Comparison of ENCODE assay signal across 25 cellular contexts in genomic region chr1:54936791-54937190, GRCh38. TPM values are rescaled to one million over a fixed set of nuclear protein-coding genes. Genes with fewer than 3 reads are reported as not detected.
DNase-seq lines count a peak whose midpoint lies in the region; FAIRE-seq and TF ChIP-seq lines count a peak whose summit lies in the region.
"Had no signal": no experiment of that assay in that cellular context is flagged by ENCODE, and none has a peak within 500 bp of the region (broad histone marks: within the 10 kb centered on the region; RNA-seq: fewer than 3 reads in every experiment).

No MANE protein-coding gene starts in this region.

- POLR2A ChIA-PET in Caco-2 (lab: Charles Lee): no interaction called here

- dilution Hi-C loops in keratinocyte (cut with MboI; ENCODE audit: extremely low pct_ligation_motif_present, low sequenced_read_pairs): no loop called here

- CTCF ChIA-PET in Caco-2 (lab: Charles Lee): no interaction called here

- H3K27me3 ChIP-seq in Caco-2 (replicated peaks; ENCODE audit: control insufficient read depth, insufficient read depth, low read length) (no peaks in the 10 kb centered on the region), bronchial epithelial cell (ENCODE audit: control insufficient read depth, insufficient read depth, low read length) (no peaks in the 10 kb centered on the region), keratinocyte (ENCODE audit: control insufficient read depth, extremely low read depth, insufficient read depth, low read length) (no peaks in the 10 kb centered on the region), prostate gland (replicated peaks; ENCODE audit: insufficient read depth) (no peaks in the 10 kb centered on the region), Peyer's patch (no peaks in the 10 kb centered on the region)
- H3K27me3 ChIP-seq: BE2C had no signal

- H3K4me2 ChIP-seq in keratinocyte (ENCODE audit: control insufficient read depth, extremely low read depth, insufficient read depth, low read depth, low read length): peak overlapping the region; percentile 64

- H3K27me3 Mint-ChIP-seq in Caco-2 (ENCODE audit: insufficient read depth, unreplicated experiment): no peaks in the 10 kb centered on the region

- peaks cover 4% of the 10 kb centered on the region for H3K36me3 Mint-ChIP-seq in Caco-2 (ENCODE audit: insufficient read depth, unreplicated experiment)
- H3K36me3 Mint-ChIP-seq: CD4-positive, CD25-positive, alpha-beta regulatory T cell; IgD-negative memory B cell had no signal

- no peaks in the 10 kb centered on the region for H4K20me1 ChIP-seq in keratinocyte (ENCODE audit: control insufficient read depth, extremely low read depth, insufficient read depth, low read length)

- H2AFZ ChIP-seq in keratinocyte (ENCODE audit: control insufficient read depth, low read length): no peak overlapping the region

- peak overlapping the region; percentile 66 for H3K27ac Mint-ChIP-seq in Caco-2 (ENCODE audit: unreplicated experiment)
- H3K27ac Mint-ChIP-seq: CD4-positive, CD25-positive, alpha-beta regulatory T cell; HFFc6; IgD-negative memory B cell had no signal

- H3K9me3 Mint-ChIP-seq in Caco-2 (ENCODE audit: unreplicated experiment): peaks cover under 1% of the 10 kb centered on the region
- H3K9me3 Mint-ChIP-seq: HFFc6 had no signal

- H3K4me1 Mint-ChIP-seq in Caco-2 (ENCODE audit: low read depth, unreplicated experiment): peaks cover 24% of the 10 kb centered on the region

- no peaks in the 10 kb centered on the region for H3K9me1 ChIP-seq in keratinocyte (ENCODE audit: control insufficient read depth, extremely low read depth, insufficient read depth, low read length)

- no peak for TF ChIP-seq POLR2A in prostate gland (IDR thresholded peaks at IDR 0.05)
- TF ChIP-seq POLR2A in Peyer's patch (IDR thresholded peaks at IDR 0.05): no peak

- no peak overlapping the region for H3K9ac ChIP-seq in keratinocyte (ENCODE audit: control insufficient read depth, extremely low read depth, insufficient read depth, low read length)

- DNase-seq in Caco-2: no peak
- peak; percentile 71 for DNase-seq in bronchial epithelial cell (ENCODE audit: low read depth)
- DNase-seq in keratinocyte (ENCODE audit: low read depth, low spot score): no peak
- no peak for DNase-seq in prostate gland (ENCODE audit: low spot score)
- DNase-seq in head of caudate nucleus: no peak
- DNase-seq in HT-29 (ENCODE audit: low spot score): no peak
- DNase-seq in Peyer's patch: no peak
- DNase-seq: BE2C; CD4-positive, CD25-positive, alpha-beta regulatory T cell; COR-L47; H7; HFFc6; Karpas-422; MM.1S; NCI-H1092 treated with DMSO at 0.1 percent for 48 hours; NCI-H2081; NCI-H748 treated with DMSO at 0.1 percent for 48 hours; SIG-M5 had no signal

- no peak overlapping the region for H3K4me3 Mint-ChIP-seq in Caco-2 (ENCODE audit: unreplicated experiment)
- H3K4me3 Mint-ChIP-seq: CD4-positive, CD25-positive, alpha-beta regulatory T cell; HFFc6; IgD-negative memory B cell had no signal

- FAIRE-seq in bronchial epithelial cell (lab: Jason Lieb, UNC): no peak
- FAIRE-seq in keratinocyte (lab: Jason Lieb, UNC): peak; percentile 44
- FAIRE-seq: G401.6, HTR-8/SVneo had no signal

- H3K4me3 ChIP-seq in Caco-2 (ENCODE audit: low read depth, low read length) (no peak overlapping the region), bronchial epithelial cell (ENCODE audit: low read depth, low read length) (no peak overlapping the region), keratinocyte (ENCODE audit: control insufficient read depth in 2 of 3, extremely low read depth in 1 of 3, insufficient read depth in 2 of 3, low read depth in 1 of 3, low read length in 3 of 3) (peak overlapping the region in 1 of 3 experiments; percentile 37), prostate gland (no peak overlapping the region), Peyer's patch (no peak overlapping the region)

- peaks cover 12% of the 10 kb centered on the region for H3K9me3 ChIP-seq in Caco-2
- H3K9me3 ChIP-seq in keratinocyte (ENCODE audit: control insufficient read depth, low read depth, low read length): peaks cover 2% of the 10 kb centered on the region
- no peaks in the 10 kb centered on the region for H3K9me3 ChIP-seq in prostate gland
- no peaks in the 10 kb centered on the region for H3K9me3 ChIP-seq in Peyer's patch
- H3K9me3 ChIP-seq: BE2C had no signal

- WGBS in prostate gland: 45% methylated on average over 4 of the region's 4 CpGs

- TF ChIP-seq CTCF in Caco-2 (IDR thresholded peaks at IDR 0.05; ENCODE audit: insufficient read depth in 1 of 2, low read depth in 1 of 2, low read length in 1 of 2, severe bottlenecking in 1 of 2, unreplicated experiment in 1 of 2) (no peak), bronchial epithelial cell (IDR thresholded peaks at IDR 0.05; ENCODE audit: insufficient read depth, low read length, severe bottlenecking) (no peak), keratinocyte (optimal IDR thresholded peaks at IDR 0.05 in 1 of 3, IDR thresholded peaks at IDR 0.05 in 1 of 3, conservative IDR thresholded peaks at IDR 0.05 in 1 of 3; ENCODE audit: extremely low read depth in 1 of 3, insufficient read depth in 2 of 3, low read length in 3 of 3) (no peak), prostate gland (IDR thresholded peaks at IDR 0.05) (no peak), Peyer's patch (IDR thresholded peaks at IDR 0.05) (no peak)

- intact Hi-C loops in Caco-2 (cut with micrococcal nuclease; ENCODE audit: unreplicated experiment): no loop called here
- intact Hi-C loops in prostate gland (cut with DNase I): no loop called here
- intact Hi-C loops in head of caudate nucleus (cut with DNase I): no loop called here

- H3K4me1 ChIP-seq in Caco-2 (peaks cover 45% of the 10 kb centered on the region), keratinocyte (ENCODE audit: control insufficient read depth, extremely low read depth, insufficient read depth, low read length) (peaks cover 34% of the 10 kb centered on the region), prostate gland (replicated peaks) (no peaks in the 10 kb centered on the region), Peyer's patch (no peaks in the 10 kb centered on the region)
- H3K4me1 ChIP-seq: BE2C had no signal

- no peak overlapping the region for H3K27ac ChIP-seq in keratinocyte (ENCODE audit: control insufficient read depth, insufficient read depth, low read length)
- H3K27ac ChIP-seq in prostate gland: peak overlapping the region; percentile 17 to 30
- no peak overlapping the region for H3K27ac ChIP-seq in Peyer's patch
- H3K27ac ChIP-seq: HL-60 had no signal

- H3K36me3 ChIP-seq in Caco-2 (ENCODE audit: control insufficient read depth, insufficient read depth, low read length) (no peaks in the 10 kb centered on the region), bronchial epithelial cell (ENCODE audit: control insufficient read depth, insufficient read depth, low read length) (no peaks in the 10 kb centered on the region), keratinocyte (ENCODE audit: control insufficient read depth in 2 of 2, extremely low read depth in 1 of 2, insufficient read depth in 2 of 2, low read length in 2 of 2) (no peaks in the 10 kb centered on the region), prostate gland (no peaks in the 10 kb centered on the region), Peyer's patch (no peaks in the 10 kb centered on the region)
- H3K36me3 ChIP-seq: BE2C had no signal

- BruUV-seq in Caco-2 (replicated peaks; lab: Mats Ljungman, UMichigan): no TSS peak

- H3K79me2 ChIP-seq in keratinocyte (ENCODE audit: control insufficient read depth, insufficient read depth, low read length): no peaks in the 10 kb centered on the region

RNA-seq across cellular contexts. Expression of gene TMEM61, which starts 43.6 kb away (rescaled TPM):
- total RNA-seq in Caco-2 (2022) (0.30 TPM in 1 of 2 replicates, not detected in the other), bronchial epithelial cell (2.9 and 4.2 TPM in 2 replicates), prostate gland (1 to 10 TPM; 2.4 to 5.4 TPM), Peyer's patch (10 to 100 TPM in 2 of 4 donors, 1 to 10 TPM in 2; 6.6 to 13.9 (median 9.3) TPM)
- polyA plus RNA-seq in keratinocyte: 0.49 to 1.1 TPM (median 1.0 TPM) in 3 replicates
- polyA plus RNA-seq in keratinocyte (2011; ENCODE audit: low read depth): 0.65 TPM
- 0.69 and 1.9 TPM in 2 replicates for polyA plus RNA-seq in keratinocyte (2011; cell fraction: cytosol; rRNA removed)
- 1.2 and 1.8 TPM in 2 replicates for polyA plus RNA-seq in keratinocyte (2011; cell fraction: nucleus; rRNA removed)
- 1.3 and 1.4 TPM in 2 replicates for polyA plus RNA-seq in keratinocyte (2012; ENCODE audit: low replicate concordance)
- polyA minus RNA-seq in keratinocyte: 0.32 to 0.36 TPM in 2 of 3 replicates, not detected in the other
- polyA minus RNA-seq in keratinocyte (2011; cell fraction: cytosol; rRNA and poly(A)+ RNA removed): 2.5 TPM
- polyA minus RNA-seq in keratinocyte (2011; cell fraction: nucleus; rRNA and poly(A)+ RNA removed): 0.53 and 0.93 TPM in 2 replicates
- total RNA-seq in HT-29 (2014; rRNA removed; shearing (Covaris generic)): 3.0 and 4.8 TPM in 2 replicates
- total RNA-seq: A172; CD4-positive, CD25-positive, alpha-beta regulatory T cell; HFFc6; NCI-H460; OCI-LY7 had no signal
- polyA plus RNA-seq: CD4-positive, CD25-positive, alpha-beta regulatory T cell; IgD-negative memory B cell had no signal

RNA-seq across cellular contexts. Expression of gene DHCR24, which starts 49.8 kb away (rescaled TPM):
- total RNA-seq in Caco-2 (2022) (433 and 522 TPM in 2 replicates), bronchial epithelial cell (118 and 212 TPM in 2 replicates), prostate gland (100 to 1,000 TPM; 152 to 154 TPM), Peyer's patch (100 to 1,000 TPM in 3 of 4 donors, 10 to 100 TPM in 1; 15.7 to 119 (median 110) TPM)
- polyA plus RNA-seq in keratinocyte: 363 to 515 TPM (median 434 TPM) in 3 replicates
- polyA plus RNA-seq in keratinocyte (2011; ENCODE audit: low read depth): 72.5 TPM
- 267 and 283 TPM in 2 replicates for polyA plus RNA-seq in keratinocyte (2011; cell fraction: cytosol; rRNA removed)
- polyA plus RNA-seq in keratinocyte (2011; cell fraction: nucleus; rRNA removed): 731 and 733 TPM in 2 replicates
- polyA plus RNA-seq in keratinocyte (2012; ENCODE audit: low replicate concordance): 262 and 434 TPM in 2 replicates
- polyA minus RNA-seq in keratinocyte: 1,082 to 2,772 TPM (median 1,362 TPM) in 3 replicates
- polyA minus RNA-seq in keratinocyte (2011; cell fraction: cytosol; rRNA and poly(A)+ RNA removed): 743 TPM
- 1,029 and 1,296 TPM in 2 replicates for polyA minus RNA-seq in keratinocyte (2011; cell fraction: nucleus; rRNA and poly(A)+ RNA removed)
- 316 and 325 TPM in 2 replicates for total RNA-seq in HT-29 (2014; rRNA removed; shearing (Covaris generic))

Comparison
In these comparisons a context has a peak if more than half of its experiments do, and no peak if none do; other contexts are left out.
1. H3K27ac ChIP-seq: peak in prostate gland (2 of 2); none in keratinocyte (single experiment) and Peyer's patch (0 of 4).